12 cellular contexts compared by ENCODE assay signal in the genomic region with DNA sequence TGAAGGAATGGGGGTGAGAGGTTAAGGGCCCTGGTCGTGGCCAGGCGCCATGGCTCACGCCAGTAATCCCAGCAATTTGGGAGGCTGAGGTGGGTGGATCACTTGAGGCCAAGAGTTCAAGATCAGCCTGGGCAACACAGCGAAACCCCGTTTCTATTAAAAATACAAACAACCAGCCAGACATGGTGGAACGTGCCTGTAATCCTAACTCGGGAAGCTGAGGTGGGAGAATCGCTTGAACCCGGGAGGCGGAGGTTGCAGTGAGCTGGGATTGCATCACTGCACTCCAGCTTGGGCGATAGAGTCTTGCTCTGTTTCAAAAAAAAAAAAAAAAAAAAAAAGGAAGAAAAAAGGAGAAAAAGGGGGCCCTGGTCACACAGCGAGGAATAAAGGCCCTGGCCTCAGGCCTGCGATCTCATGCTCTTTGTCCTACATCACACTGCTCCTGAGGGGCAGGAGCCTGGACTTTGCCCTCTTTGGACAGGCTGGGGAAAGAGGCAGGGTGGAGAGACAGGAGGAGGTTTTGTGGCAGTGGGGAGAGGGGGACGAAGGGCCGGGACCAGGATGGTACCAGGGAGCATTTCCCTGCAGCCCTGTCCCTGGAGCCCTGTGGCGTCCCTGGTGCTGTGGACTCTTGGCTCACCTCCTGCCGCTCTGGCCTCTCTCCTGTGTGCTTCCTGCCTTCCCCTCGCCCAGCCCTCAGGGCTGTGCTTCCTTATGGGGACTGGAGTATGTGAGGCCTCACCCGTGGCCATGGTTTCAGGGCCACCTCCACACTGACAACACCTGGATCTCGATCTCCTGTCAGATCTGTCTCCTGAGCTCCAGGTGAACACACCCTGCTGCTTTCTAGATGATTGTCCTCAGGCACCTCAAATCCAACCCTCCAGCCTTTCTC. TPM values are rescaled to one million over a fixed set of nuclear protein-coding genes. Genes with fewer than 3 reads are reported as not detected.
DNase-seq lines count a peak whose midpoint lies in the region; ATAC-seq and TF ChIP-seq lines count a peak whose summit lies in the region.
"Had no signal": no experiment of that assay in that cellular context is flagged by ENCODE, and none has a peak within 500 bp of the region (broad histone marks: within the 10 kb centered on the region; RNA-seq: fewer than 3 reads in every experiment).

No MANE protein-coding gene starts in this region.

- intact Hi-C loops in left ventricle myocardium superior (cut with micrococcal nuclease) = no loop called here

- H3K36me3 ChIP-seq in GM23338 (ENCODE audit: insufficient read depth) (no peaks in the 10 kb centered on the region), RWPE2 (ENCODE audit: low read depth) (no peaks in the 10 kb centered on the region), rectal smooth muscle tissue (ENCODE audit: control insufficient read depth, insufficient read depth, low read length) (no peaks in the 10 kb centered on the region)
- H3K36me3 ChIP-seq: prostate gland had no signal

- DNase-seq in GM23338 (ENCODE audit: low spot score) (no peak), RWPE2 (ENCODE audit: low spot score) (no peak), left ventricle myocardium superior (peak; percentile 40), DMS 273 (lab: John Stamatoyannopoulos, UW; ENCODE audit: unreplicated experiment) (no peak)
- no peak for DNase-seq in stimulated activated CD4-positive, alpha-beta T cell treated with anti-CD3 and anti-CD28 coated beads, Interleukin-2, amount 100 ng/mL, for 24 hours
- DNase-seq: activated CD8-positive, alpha-beta memory T cell treated with anti-CD3 and anti-CD28 coated beads, Interleukin-2, amount 50 U/mL, for 4 hours; NCI-H187 treated with DMSO at 0.1 percent for 48 hours had no signal

- H3K9ac ChIP-seq in rectal smooth muscle tissue (ENCODE audit: low read length) = no peak overlapping the region

- no peaks in the 10 kb centered on the region for H3K79me2 ChIP-seq in GM23338 (replicated peaks; ENCODE audit: insufficient read depth)

- H3K36me3 Mint-ChIP-seq in GM23338 (ENCODE audit: low read depth) = no peaks in the 10 kb centered on the region

- TF ChIP-seq CTCF in GM23338 (conservative IDR thresholded peaks at IDR 0.05; ENCODE audit: low read depth in 2 of 2) (no peak), RWPE2 (IDR thresholded peaks at IDR 0.05; ENCODE audit: poor library complexity, severe bottlenecking) (no peak)

- no peaks in the 10 kb centered on the region for H3K27me3 ChIP-seq in GM23338 (ENCODE audit: insufficient read depth)
- H3K27me3 ChIP-seq in RWPE2 (ENCODE audit: insufficient read depth, poor library complexity, severe bottlenecking) = no peaks in the 10 kb centered on the region
- H3K27me3 ChIP-seq in rectal smooth muscle tissue (ENCODE audit: control insufficient read depth, insufficient read depth, low read length) = no peaks in the 10 kb centered on the region

- no peaks in the 10 kb centered on the region for H3F3A ChIP-seq in GM23338 (replicated peaks; ENCODE audit: low read depth)

- peak; percentile 63 for ATAC-seq in GM23338
- ATAC-seq in RWPE2 (ENCODE audit: low read depth) = peak; percentile 36; the same call in 2 of the 3 replicates
- peak; percentile 43 for ATAC-seq in left ventricle myocardium superior
- no peak for ATAC-seq in HG03159 (IDR thresholded peaks at IDR 0.05; ENCODE audit: unreplicated experiment)
- no peak for ATAC-seq in GM21381 (IDR thresholded peaks at IDR 0.05; ENCODE audit: unreplicated experiment)

- H3K4me1 ChIP-seq in GM23338 (ENCODE audit: insufficient read depth) (no peaks in the 10 kb centered on the region; the same call in 1 of the 2 replicates), RWPE2 (ENCODE audit: insufficient read depth, poor library complexity, severe bottlenecking) (no peaks in the 10 kb centered on the region), rectal smooth muscle tissue (ENCODE audit: control insufficient read depth, insufficient read depth, low read length) (no peaks in the 10 kb centered on the region)
- H3K4me1 ChIP-seq: prostate gland had no signal

- no peak overlapping the region for H2AFZ ChIP-seq in GM23338

- H3K4me3 Mint-ChIP-seq in GM23338 = no peak overlapping the region

- no peaks in the 10 kb centered on the region for H3K9me3 ChIP-seq in RWPE2 (ENCODE audit: severe bottlenecking)
- H3K9me3 ChIP-seq: prostate gland had no signal

- H3K4me1 Mint-ChIP-seq in GM23338 = peaks cover 4% of the 10 kb centered on the region; the same call in 1 of the 3 replicates

- no peaks in the 10 kb centered on the region for H3K9me2 ChIP-seq in GM23338 (ENCODE audit: insufficient read depth)

- H3K4me2 ChIP-seq in GM23338 = no peak overlapping the region

- peaks cover 7% of the 10 kb centered on the region for H3K27me3 Mint-ChIP-seq in GM23338 (ENCODE audit: insufficient read depth, low read depth, poor library complexity)

- H3K27ac ChIP-seq in GM23338 (ENCODE audit: low read depth) (no peak overlapping the region), RWPE2 (ENCODE audit: poor library complexity, severe bottlenecking) (no peak overlapping the region), rectal smooth muscle tissue (ENCODE audit: low read depth, low read length) (peak overlapping the region; percentile 43)
- H3K27ac ChIP-seq: prostate gland had no signal

- peak overlapping the region; percentile 41 for H3K27ac Mint-ChIP-seq in GM23338

- no peaks in the 10 kb centered on the region for H3K9me3 Mint-ChIP-seq in GM23338

- H4K20me1 ChIP-seq in GM23338 (replicated peaks; ENCODE audit: insufficient read depth) = no peaks in the 10 kb centered on the region

- H3K4me3 ChIP-seq in GM23338 (no peak overlapping the region), RWPE2 (ENCODE audit: severe bottlenecking) (no peak overlapping the region), rectal smooth muscle tissue (ENCODE audit: low read length) (peak overlapping the region; percentile 26)
- H3K4me3 ChIP-seq: coronary artery, prostate gland had no signal

TF ChIP-seq in GM23338, 12 proteins besides CTCF, POLR2A, EP300 and RAD21 (continues in another document):
- no peak for TF ChIP-seq ZNF114 (CRISPR knock-in tag; IDR thresholded peaks at IDR 0.05)
- TF ChIP-seq, protein P1, sequence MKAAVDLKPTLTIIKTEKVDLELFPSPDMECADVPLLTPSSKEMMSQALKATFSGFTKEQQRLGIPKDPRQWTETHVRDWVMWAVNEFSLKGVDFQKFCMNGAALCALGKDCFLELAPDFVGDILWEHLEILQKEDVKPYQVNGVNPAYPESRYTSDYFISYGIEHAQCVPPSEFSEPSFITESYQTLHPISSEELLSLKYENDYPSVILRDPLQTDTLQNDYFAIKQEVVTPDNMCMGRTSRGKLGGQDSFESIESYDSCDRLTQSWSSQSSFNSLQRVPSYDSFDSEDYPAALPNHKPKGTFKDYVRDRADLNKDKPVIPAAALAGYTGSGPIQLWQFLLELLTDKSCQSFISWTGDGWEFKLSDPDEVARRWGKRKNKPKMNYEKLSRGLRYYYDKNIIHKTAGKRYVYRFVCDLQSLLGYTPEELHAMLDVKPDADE (IDR thresholded peaks at IDR 0.05) = no peak

RNA-seq across cellular contexts. Expression of a gene that starts 19.7 kb away (rescaled TPM):
- 16.3 and 22.4 TPM in 2 replicates for total RNA-seq in GM23338 (2014; rRNA removed; shearing (Covaris generic))
- 17.9 and 19.4 TPM in 2 replicates for polyA plus RNA-seq in GM23338 (2016; fragmentation: Nextera tagmentation; extraction: Ambion mirVana)
- total RNA-seq in left ventricle myocardium superior = 23.0 TPM

RNA-seq across cellular contexts. Expression of a gene that starts 38.0 kb away (rescaled TPM):
- total RNA-seq in GM23338 (2014; rRNA removed; shearing (Covaris generic)) = 15.5 and 15.9 TPM in 2 replicates
- polyA plus RNA-seq in GM23338 (2016; fragmentation: Nextera tagmentation; extraction: Ambion mirVana) = 9.4 and 11.3 TPM in 2 replicates
- total RNA-seq in left ventricle myocardium superior = 15.4 TPM

RNA-seq across cellular contexts. Expression of a gene that starts 47.3 kb away (rescaled TPM):
- total RNA-seq in GM23338 (2014; rRNA removed; shearing (Covaris generic)) = 60.6 and 72.8 TPM in 2 replicates
- polyA plus RNA-seq in GM23338 (2016; fragmentation: Nextera tagmentation; extraction: Ambion mirVana) = 104 and 114 TPM in 2 replicates
- total RNA-seq in left ventricle myocardium superior = 132 TPM

RNA-seq across cellular contexts. Expression of a gene that starts 47.6 kb away (rescaled TPM):
- total RNA-seq in GM23338 (2014; rRNA removed; shearing (Covaris generic)) = 29.4 and 54.3 TPM in 2 replicates
- 20.8 and 22.5 TPM in 2 replicates for polyA plus RNA-seq in GM23338 (2016; fragmentation: Nextera tagmentation; extraction: Ambion mirVana)
- total RNA-seq in left ventricle myocardium superior = 26.2 TPM

Comparison
In these comparisons a context has a peak if more than half of its experiments do, and no peak if none do; other contexts are left out.
1. ATAC-seq: peak in GM23338 (single experiment), RWPE2 (single experiment) and left ventricle myocardium superior (single experiment); none in HG03159 (single experiment) and GM21381 (single experiment).